ENCODE assay signal across 8 cellular contexts in the genomic region with DNA sequence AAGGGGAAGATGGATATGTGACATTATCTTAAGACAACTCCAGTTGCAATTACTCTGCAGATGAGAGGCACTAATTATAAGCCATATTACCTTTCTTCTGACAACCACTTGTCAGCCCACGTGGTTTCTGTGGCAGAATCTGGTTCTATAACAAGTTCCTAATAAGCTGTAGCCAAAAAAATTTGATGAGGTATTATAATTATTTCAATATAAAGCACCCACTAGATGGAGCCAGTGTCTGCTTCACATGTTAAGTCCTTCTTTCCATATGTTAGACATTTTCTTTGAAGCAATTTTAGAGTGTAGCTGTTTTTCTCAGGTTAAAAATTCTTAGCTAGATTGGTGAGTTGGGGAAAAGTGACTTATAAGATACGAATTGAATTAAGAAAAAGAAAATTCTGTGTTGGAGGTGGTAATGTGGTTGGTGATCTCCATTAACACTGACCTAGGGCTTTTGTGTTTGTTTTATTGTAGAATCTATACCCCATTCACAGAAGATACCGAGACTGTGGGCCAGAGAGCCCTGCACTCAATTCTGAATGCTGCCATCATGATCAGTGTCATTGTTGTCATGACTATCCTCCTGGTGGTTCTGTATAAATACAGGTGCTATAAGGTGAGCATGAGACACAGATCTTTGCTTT. TPM values are rescaled to one million over a fixed set of nuclear protein-coding genes. Genes with fewer than 3 reads are reported as not detected.
DNase-seq lines count a peak whose midpoint lies in the region; ATAC-seq and TF ChIP-seq lines count a peak whose summit lies in the region.

No MANE protein-coding gene starts in this region.

- H3F3A ChIP-seq in Loucy (ENCODE audit: low read depth) = no peaks in the 10 kb centered on the region

- H3K9me3 ChIP-seq in Loucy (ENCODE audit: insufficient read depth, low read depth, low read length) (no peaks in the 10 kb centered on the region), uterus (no peaks in the 10 kb centered on the region)

- intact Hi-C loops in uterus (cut with DNase I; ENCODE audit: low total_unique reads) = loop anchor here (5.0 kb wide), 1 partner anchor 299 kb away; no protein-coding TSS in a partner anchor

- no peaks in the 10 kb centered on the region for H3K27me3 ChIP-seq in Loucy (ENCODE audit: insufficient read depth, low read length, poor library complexity, severe bottlenecking)
- H3K27me3 ChIP-seq in layer of hippocampus (ENCODE audit: control insufficient read depth, insufficient read depth, low read length) = no peaks in the 10 kb centered on the region
- H3K27me3 ChIP-seq in uterus = no peaks in the 10 kb centered on the region

- no peak for TF ChIP-seq POLR2A in uterus (IDR thresholded peaks at IDR 0.05)

- no peak overlapping the region for H3K4me2 ChIP-seq in Loucy (ENCODE audit: low read depth, low read length, poor library complexity, severe bottlenecking)

- no peaks in the 10 kb centered on the region for H3K27me3 Mint-ChIP-seq in activated CD8-positive, alpha-beta T cell treated with anti-CD3 and anti-CD28 coated beads, Interleukin-2, amount 10 ng/mL, durations not matched to agents 7 days and 5 days (ENCODE audit: low read depth)

- H3K36me3 Mint-ChIP-seq in activated CD8-positive, alpha-beta T cell treated with anti-CD3 and anti-CD28 coated beads, Interleukin-2, amount 10 ng/mL, durations not matched to agents 7 days and 5 days (ENCODE audit: low read depth) = peaks cover 44% of the 10 kb centered on the region

- H2AFZ ChIP-seq in Loucy (ENCODE audit: low read length) = no peak overlapping the region

- CTCF ChIA-PET in activated CD8-positive, alpha-beta T cell treated with anti-CD3 and anti-CD28 coated beads, Interleukin-2, amount 10 ng/mL, durations not matched to agents 7 days and 5 days (lab: Charles Lee) = interaction anchor here (0.6 to 2.3 kb wide), 19 partner anchors 11 to 397 kb away, joined by 3 to 41 read pairs (median 3); a partner anchor contains a TSS

- DNase-seq in SHP77 (lab: John Stamatoyannopoulos, UW) = peak; percentile 1 to 28
- no peak for DNase-seq in SHP77 treated with DMSO at 0.1 percent for 48 hours (lab: John Stamatoyannopoulos, UW)
- peak; percentile 30 for DNase-seq in activated CD8-positive, alpha-beta T cell treated with anti-CD3 and anti-CD28 coated beads, Interleukin-2, amount 10 ng/mL, durations not matched to agents 7 days and 5 days
- no peak for DNase-seq in uterus
- no peak for DNase-seq in stimulated activated CD8-positive, alpha-beta memory T cell treated with anti-CD3 and anti-CD28 coated beads, Interleukin-4, amount 100 ng/mL, for 48 hours

- no peak overlapping the region for H3K4me3 ChIP-seq in Loucy (ENCODE audit: low read length, poor library complexity, severe bottlenecking)
- H3K4me3 ChIP-seq in uterus = no peak overlapping the region

- H3K4me3 Mint-ChIP-seq in activated CD8-positive, alpha-beta T cell treated with anti-CD3 and anti-CD28 coated beads, Interleukin-2, amount 10 ng/mL, durations not matched to agents 7 days and 5 days = no peak overlapping the region

- H3K36me3 ChIP-seq in Loucy (ENCODE audit: insufficient read depth, low read length) = peaks cover 56% of the 10 kb centered on the region; the same call in 1 of the 2 replicates
- H3K36me3 ChIP-seq in uterus = no peaks in the 10 kb centered on the region

- H4K20me1 ChIP-seq in Loucy (ENCODE audit: insufficient read depth, low read length, poor library complexity, severe bottlenecking) = no peaks in the 10 kb centered on the region

- no peaks in the 10 kb centered on the region for H3K79me2 ChIP-seq in Loucy (ENCODE audit: insufficient read depth, low read length)

- no peaks in the 10 kb centered on the region for H3K9me2 ChIP-seq in Loucy (replicated peaks; ENCODE audit: low read depth, low read length)

- no peaks in the 10 kb centered on the region for H3K9me3 Mint-ChIP-seq in activated CD8-positive, alpha-beta T cell treated with anti-CD3 and anti-CD28 coated beads, Interleukin-2, amount 10 ng/mL, durations not matched to agents 7 days and 5 days (ENCODE audit: insufficient read depth)

- POLR2A ChIA-PET in activated CD8-positive, alpha-beta T cell treated with anti-CD3 and anti-CD28 coated beads, Interleukin-2, amount 10 ng/mL, durations not matched to agents 7 days and 5 days (lab: Charles Lee) = interaction anchor here (0.6 kb wide), 1 partner anchor 825 kb away, joined by 3 read pairs; no protein-coding TSS in a partner anchor

- H3K4me1 ChIP-seq in Loucy (ENCODE audit: insufficient read depth, low read length, poor library complexity, severe bottlenecking) (peaks cover 9% of the 10 kb centered on the region), uterus (no peaks in the 10 kb centered on the region)

- H3K9ac ChIP-seq in Loucy (ENCODE audit: low read depth, low read length, poor library complexity, severe bottlenecking) = no peak overlapping the region

- H3K27ac ChIP-seq in layer of hippocampus (ENCODE audit: low read depth, low read length) (peak overlapping the region; percentile 12), uterus (no peak overlapping the region)

- no peak overlapping the region for H3K27ac Mint-ChIP-seq in activated CD8-positive, alpha-beta T cell treated with anti-CD3 and anti-CD28 coated beads, Interleukin-2, amount 10 ng/mL, durations not matched to agents 7 days and 5 days

- peak; percentile 30 for ATAC-seq in activated CD8-positive, alpha-beta T cell treated with anti-CD3 and anti-CD28 coated beads, Interleukin-2, amount 10 ng/mL, durations not matched to agents 7 days and 5 days
- ATAC-seq in GM18498 (IDR thresholded peaks at IDR 0.05; ENCODE audit: unreplicated experiment) = no peak

- H3K4me1 Mint-ChIP-seq in activated CD8-positive, alpha-beta T cell treated with anti-CD3 and anti-CD28 coated beads, Interleukin-2, amount 10 ng/mL, durations not matched to agents 7 days and 5 days (ENCODE audit: low read depth) = peaks cover 3% of the 10 kb centered on the region

- peak; percentile 74 for TF ChIP-seq CTCF in Loucy (conservative IDR thresholded peaks at IDR 0.05; ENCODE audit: low read length)
- TF ChIP-seq CTCF in uterus (IDR thresholded peaks at IDR 0.05) = peak; percentile 49 to 60 (median 55)

RNA-seq across cellular contexts. Expression of a gene that starts 36.9 kb away (rescaled TPM):
- 10 to 100 TPM; 33.0 to 33.7 TPM for total RNA-seq in activated CD8-positive, alpha-beta T cell treated with anti-CD3 and anti-CD28 coated beads, Interleukin-2, amount 10 ng/mL, durations not matched to agents 7 days and 5 days
- 100 to 1,000 TPM in 1 of 4 donors, 10 to 100 TPM in 3; 38.8 to 129 (median 67.8) TPM for total RNA-seq in uterus

Comparison
In these comparisons a context has a peak if more than half of its experiments do, and no peak if none do; other contexts are left out.
1. DNase-seq: peak in SHP77 (2 of 2) and activated CD8-positive, alpha-beta T cell treated with anti-CD3 and anti-CD28 coated beads, Interleukin-2, amount 10 ng/mL, durations not matched to agents 7 days and 5 days (single experiment); none in SHP77 treated with DMSO at 0.1 percent for 48 hours (single experiment), uterus (0 of 2) and stimulated activated CD8-positive, alpha-beta memory T cell treated with anti-CD3 and anti-CD28 coated beads, Interleukin-4, amount 100 ng/mL, for 48 hours (single experiment).